8 cellular contexts compared by ENCODE assay signal in the genomic region with DNA sequence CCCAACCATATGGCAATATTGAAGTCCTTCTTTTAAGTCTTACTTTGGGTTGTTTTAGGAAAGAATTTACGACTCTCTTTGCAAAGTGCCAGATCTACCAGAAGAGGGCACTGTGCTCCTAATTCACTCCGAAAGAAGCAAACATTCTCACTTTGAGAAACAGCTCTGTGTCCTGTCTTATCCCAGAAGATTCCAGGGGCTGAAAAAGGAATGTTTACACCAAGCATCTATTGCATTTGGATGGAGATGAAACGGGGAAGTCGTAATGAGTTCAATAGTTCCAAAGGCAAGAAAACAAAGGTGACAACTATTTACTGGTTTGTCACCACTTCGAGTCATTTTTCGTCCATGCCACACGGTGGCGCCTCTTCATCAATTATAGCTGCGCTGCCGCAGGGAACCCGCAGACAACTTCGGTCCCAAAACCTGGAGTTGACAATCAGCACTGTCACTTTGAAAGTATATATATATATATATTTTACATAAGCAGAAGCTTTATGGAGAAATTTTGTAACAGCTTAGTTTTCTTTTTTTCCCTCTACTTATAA.
DNase-seq lines count a peak whose midpoint lies in the region; ATAC-seq, FAIRE-seq and TF ChIP-seq lines count a peak whose summit lies in the region.

No MANE protein-coding gene starts in this region.

- H2AFZ ChIP-seq in astrocyte (ENCODE audit: low read depth, low read length) = peak overlapping the region; percentile 95

- H3K4me3 ChIP-seq in astrocyte (ENCODE audit: insufficient read depth, low read depth, low read length) (peak overlapping the region; percentile 62), aorta (ENCODE audit: low read length in 2 of 2) (peak overlapping the region; percentile 67 to 97)

- 0% methylated on average over 12 of the region's 12 CpGs for WGBS in aorta, 2 donors

- no peak for DNase-seq in GM12892 (ENCODE audit: insufficient read length)
- peak; percentile 84 for DNase-seq in NCI-H1105 treated with DMSO at 0.1 percent for 48 hours (lab: John Stamatoyannopoulos, UW)
- DNase-seq in T-helper 17 cell = peak; percentile 47 to 59 (median 48)
- DNase-seq in astrocyte (ENCODE audit: low read depth) = peak; percentile 46
- peak; percentile 30 for DNase-seq in hepatic stellate cell (ENCODE audit: low spot score)
- peak; percentile 72 for DNase-seq in renal cortical epithelial cell (ENCODE audit: low read depth)
- DNase-seq in aorta = peak; percentile 80 to 92

- H3K9me3 ChIP-seq in T-helper 17 cell (ENCODE audit: control insufficient read depth, low read length, poor library complexity, severe bottlenecking) = no peaks in the 10 kb centered on the region
- no peaks in the 10 kb centered on the region for H3K9me3 ChIP-seq in astrocyte (ENCODE audit: insufficient read depth, low read depth, low read length)
- H3K9me3 ChIP-seq in aorta (ENCODE audit: control insufficient read depth, low read length) = no peaks in the 10 kb centered on the region

- H3K27me3 Mint-ChIP-seq in T-helper 17 cell = peaks cover 40% of the 10 kb centered on the region
- H3K27me3 Mint-ChIP-seq in astrocyte (ENCODE audit: low read depth, unreplicated experiment) = peaks cover 2% of the 10 kb centered on the region

- H3K27ac Mint-ChIP-seq in T-helper 17 cell (no peak overlapping the region), astrocyte (ENCODE audit: unreplicated experiment) (no peak overlapping the region)

- H3K36me3 Mint-ChIP-seq in T-helper 17 cell (ENCODE audit: low read depth) (peaks cover 2% of the 10 kb centered on the region), astrocyte (ENCODE audit: low read depth, unreplicated experiment) (no peaks in the 10 kb centered on the region)

- H3K4me1 ChIP-seq in astrocyte (ENCODE audit: insufficient read depth, low read length) = no peaks in the 10 kb centered on the region
- no peaks in the 10 kb centered on the region for H3K4me1 ChIP-seq in aorta (ENCODE audit: control insufficient read depth in 1 of 2, insufficient read depth in 2 of 2, low read length in 2 of 2)

- H3K27ac ChIP-seq in astrocyte (ENCODE audit: low read depth, low read length) (peak overlapping the region; percentile 19), aorta (ENCODE audit: low read depth in 1 of 2, low read length in 2 of 2) (no peak overlapping the region)

- peak overlapping the region; percentile 74 for H3K9ac ChIP-seq in astrocyte (ENCODE audit: low read length)

- ATAC-seq in HG02759 (IDR thresholded peaks at IDR 0.05; ENCODE audit: unreplicated experiment) = peak; percentile 93
- ATAC-seq in T-helper 17 cell = peak; percentile 93
- ATAC-seq in aorta (ENCODE audit: low FRiP score) = peak; percentile 88

- peak overlapping the region; percentile 87 for H3K4me3 Mint-ChIP-seq in T-helper 17 cell
- peak overlapping the region; percentile 77 for H3K4me3 Mint-ChIP-seq in astrocyte (ENCODE audit: unreplicated experiment)

- H4K20me1 ChIP-seq in astrocyte (ENCODE audit: insufficient read depth, low read length) = no peaks in the 10 kb centered on the region

- intact Hi-C loops in aorta (cut with DNase I) = loop anchor here (5.0 kb wide), 1 partner anchor 203 kb away; no protein-coding TSS in a partner anchor

- FAIRE-seq in GM12892 (lab: Jason Lieb, UNC) (peak; percentile 86), astrocyte (lab: Jason Lieb, UNC) (peak; percentile 77)

- TF ChIP-seq POLR2A in GM12892 (IDR thresholded peaks at IDR 0.05; ENCODE audit: low read depth, low read length) = no peak

- H3K4me2 ChIP-seq in astrocyte (ENCODE audit: low read length) = peak overlapping the region; percentile 92

- peaks cover 5% of the 10 kb centered on the region for H3K4me1 Mint-ChIP-seq in T-helper 17 cell
- H3K4me1 Mint-ChIP-seq in astrocyte (ENCODE audit: low read depth, unreplicated experiment) = peaks cover 8% of the 10 kb centered on the region

- no peaks in the 10 kb centered on the region for H3K36me3 ChIP-seq in astrocyte (ENCODE audit: insufficient read depth, low read length)
- no peaks in the 10 kb centered on the region for H3K36me3 ChIP-seq in aorta (ENCODE audit: control insufficient read depth in 1 of 2, insufficient read depth in 2 of 2, low read length in 1 of 2)

- no peaks in the 10 kb centered on the region for H3K27me3 ChIP-seq in astrocyte (ENCODE audit: insufficient read depth, low read length)
- H3K27me3 ChIP-seq in aorta (ENCODE audit: control insufficient read depth in 1 of 2, insufficient read depth in 2 of 2, low read length in 1 of 2) = no peaks in the 10 kb centered on the region

- no peaks in the 10 kb centered on the region for H3K79me2 ChIP-seq in astrocyte (ENCODE audit: insufficient read depth, low read length)

- TF ChIP-seq CTCF in astrocyte (IDR thresholded peaks at IDR 0.05; ENCODE audit: insufficient read depth, low read depth, low read length) = peak; percentile 99

- H3K9me3 Mint-ChIP-seq in astrocyte (ENCODE audit: unreplicated experiment) = no peaks in the 10 kb centered on the region
